17 cellular contexts compared by ENCODE assay signal in the genomic region with DNA sequence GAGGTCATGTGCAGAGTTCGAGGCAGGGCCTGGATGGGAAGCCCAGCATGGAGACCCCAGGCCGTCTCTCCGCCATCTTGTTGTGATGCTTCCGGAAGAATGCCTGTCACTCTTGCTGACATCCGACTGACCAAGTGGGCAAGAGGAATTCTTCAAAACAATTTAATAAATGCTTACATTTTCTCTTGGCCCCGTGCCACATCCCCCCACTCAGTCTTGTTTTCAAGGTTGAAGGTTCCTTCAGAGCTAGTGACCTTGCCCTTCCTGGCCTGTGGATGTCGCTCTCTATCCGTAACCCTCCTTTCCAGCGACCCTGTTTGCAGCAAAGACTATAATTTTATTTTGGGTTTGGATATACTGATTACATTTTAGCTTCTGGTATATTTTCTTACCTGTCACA.
A peak's percentile ranks its signal among the peaks of the same experiment; 100 is the strongest.
DNase-seq lines count a peak whose midpoint lies in the region; ATAC-seq and TF ChIP-seq lines count a peak whose summit lies in the region.
"Had no signal": no experiment of that assay in that cellular context is flagged by ENCODE, and none has a peak within 500 bp of the region (broad histone marks: within the 10 kb centered on the region; RNA-seq: fewer than 3 reads in every experiment).

No MANE protein-coding gene starts in this region.

- H3F3A ChIP-seq in GM23248 (ENCODE audit: insufficient read depth): no peaks in the 10 kb centered on the region

- 65 to 68% methylated on average over 9 of the region's 9 CpGs for WGBS in GM23248 (ENCODE audit: low coverage in 1 of 2, low lambda C conversion rate in 2 of 2, missing lambda C conversion rate in 2 of 2), 2 experiments
- 89 to 93% (median 90%) methylated on average over 9 of the region's 9 CpGs for WGBS in stomach, 5 donors

- in situ Hi-C loops in GM23248 (cut with MboI): no loop called here

- no peak for TF ChIP-seq EP300 in stomach (IDR thresholded peaks at IDR 0.05)

- H3K9ac ChIP-seq in GM23248: no peak overlapping the region

- ATAC-seq in WTC11 (peak; percentile 79), HG02981 (IDR thresholded peaks at IDR 0.05; ENCODE audit: unreplicated experiment) (no peak)
- ATAC-seq: GM12878 had no signal

- H3K36me3 ChIP-seq in GM23248 (ENCODE audit: low read depth): no peaks in the 10 kb centered on the region
- no peaks in the 10 kb centered on the region for H3K36me3 ChIP-seq in stomach

- H3K9me2 ChIP-seq in GM23248 (ENCODE audit: insufficient read depth): no peaks in the 10 kb centered on the region

- H3K4me3 Mint-ChIP-seq in activated CD4-positive, alpha-beta T cell treated with anti-CD3 and anti-CD28 coated beads, Interleukin-2, amount 10 ng/mL, durations not matched to agents 24 days and 14 days: no peak overlapping the region
- H3K4me3 Mint-ChIP-seq in WTC11: no peak overlapping the region
- H3K4me3 Mint-ChIP-seq: CD14-positive monocyte; CD8-positive, alpha-beta memory T cell had no signal

- H3K4me3 ChIP-seq in GM23248: no peak overlapping the region
- no peak overlapping the region for H3K4me3 ChIP-seq in stomach
- H3K4me3 ChIP-seq: GM12878 had no signal

- H3K4me1 Mint-ChIP-seq in activated CD4-positive, alpha-beta T cell treated with anti-CD3 and anti-CD28 coated beads, Interleukin-2, amount 10 ng/mL, durations not matched to agents 24 days and 14 days: no peaks in the 10 kb centered on the region
- peaks cover 3% of the 10 kb centered on the region; the same call in 1 of the 2 replicates for H3K4me1 Mint-ChIP-seq in WTC11
- H3K4me1 Mint-ChIP-seq: CD8-positive, alpha-beta memory T cell had no signal

- no peak for TF ChIP-seq POLR2A in stomach (IDR thresholded peaks at IDR 0.05)

- peak; percentile 31 for DNase-seq in activated CD4-positive, alpha-beta T cell treated with anti-CD3 and anti-CD28 coated beads, Interleukin-2, amount 10 ng/mL, durations not matched to agents 24 days and 14 days
- no peak for DNase-seq in activated CD4-positive, alpha-beta T cell treated with anti-CD3 and anti-CD28 coated beads for 4 hours
- peak; percentile 11 for DNase-seq in WTC11 (ENCODE audit: low spot score)
- DNase-seq in left kidney (ENCODE audit: low read depth, low spot score): peak; percentile 44
- DNase-seq in GM23248: no peak
- DNase-seq in epidermal melanocyte (ENCODE audit: insufficient read length, low spot score): no peak
- no peak for DNase-seq in stomach
- DNase-seq: Caco-2; CD8-positive, alpha-beta memory T cell; DMS53; GF-D8; GOT3; KBM-7 had no signal

- H3K4me1 ChIP-seq in GM23248 (ENCODE audit: insufficient read depth) (no peaks in the 10 kb centered on the region), stomach (peaks cover 0 to 27% (median 5%) of the 10 kb centered on the region in 4 donors)
- H3K4me1 ChIP-seq: Caco-2 had no signal

- no peak overlapping the region for H3K4me2 ChIP-seq in GM23248 (ENCODE audit: unreplicated experiment)

- H3K27ac ChIP-seq in GM23248: no peak overlapping the region
- no peak overlapping the region for H3K27ac ChIP-seq in stomach
- H3K27ac ChIP-seq: 22Rv1 had no signal

- no peak for TF ChIP-seq CTCF in WTC11 (IDR thresholded peaks at IDR 0.05)
- TF ChIP-seq CTCF in stomach (IDR thresholded peaks at IDR 0.05): no peak

- POLR2A ChIA-PET in WTC11 (lab: Charles Lee): no interaction called here

- H3K79me2 ChIP-seq in GM23248 (ENCODE audit: insufficient read depth): no peaks in the 10 kb centered on the region

- H3K9me3 Mint-ChIP-seq in activated CD4-positive, alpha-beta T cell treated with anti-CD3 and anti-CD28 coated beads, Interleukin-2, amount 10 ng/mL, durations not matched to agents 24 days and 14 days: no peaks in the 10 kb centered on the region
- no peaks in the 10 kb centered on the region for H3K9me3 Mint-ChIP-seq in WTC11
- H3K9me3 Mint-ChIP-seq: CD8-positive, alpha-beta memory T cell had no signal

- H3K9me3 ChIP-seq in GM23248 (ENCODE audit: low read depth): no peaks in the 10 kb centered on the region
- no peaks in the 10 kb centered on the region for H3K9me3 ChIP-seq in stomach
- H3K9me3 ChIP-seq: Caco-2 had no signal

- no peaks in the 10 kb centered on the region for H4K20me1 ChIP-seq in GM23248 (ENCODE audit: insufficient read depth)

- H3K27me3 ChIP-seq in GM23248 (replicated peaks; ENCODE audit: insufficient read depth) (no peaks in the 10 kb centered on the region), stomach (no peaks in the 10 kb centered on the region)

- CTCF ChIA-PET in WTC11 (lab: Charles Lee): interaction anchor here (0.6 to 1.0 kb wide), 4 partner anchors 114 to 1239 kb away, joined by 3 read pairs; no protein-coding TSS in a partner anchor

- H3K36me3 Mint-ChIP-seq in activated CD4-positive, alpha-beta T cell treated with anti-CD3 and anti-CD28 coated beads, Interleukin-2, amount 10 ng/mL, durations not matched to agents 24 days and 14 days (ENCODE audit: low read depth): no peaks in the 10 kb centered on the region
- H3K36me3 Mint-ChIP-seq in WTC11: no peaks in the 10 kb centered on the region
- H3K36me3 Mint-ChIP-seq: CD14-positive monocyte; CD8-positive, alpha-beta memory T cell had no signal

- H2AFZ ChIP-seq in GM23248: no peak overlapping the region

- intact Hi-C loops in activated CD4-positive, alpha-beta T cell treated with anti-CD3 and anti-CD28 coated beads, Interleukin-2, amount 10 ng/mL, durations not matched to agents 24 days and 14 days (cut with micrococcal nuclease): no loop called here
- intact Hi-C loops in stomach (cut with DNase I; ENCODE audit: low total_unique reads): no loop called here

- no peaks in the 10 kb centered on the region for H3K27me3 Mint-ChIP-seq in activated CD4-positive, alpha-beta T cell treated with anti-CD3 and anti-CD28 coated beads, Interleukin-2, amount 10 ng/mL, durations not matched to agents 24 days and 14 days
- no peaks in the 10 kb centered on the region for H3K27me3 Mint-ChIP-seq in WTC11 (ENCODE audit: low read depth)
- H3K27me3 Mint-ChIP-seq: CD8-positive, alpha-beta memory T cell had no signal

- H3K27ac Mint-ChIP-seq in activated CD4-positive, alpha-beta T cell treated with anti-CD3 and anti-CD28 coated beads, Interleukin-2, amount 10 ng/mL, durations not matched to agents 24 days and 14 days: no peak overlapping the region
- H3K27ac Mint-ChIP-seq in WTC11: no peak overlapping the region
- H3K27ac Mint-ChIP-seq: CD14-positive monocyte had no signal

TF ChIP-seq in WTC11, 78 proteins besides CTCF, POLR2A, EP300 and RAD21:
- TF ChIP-seq GABPB1 (CRISPR knock-in tag; IDR thresholded peaks at IDR 0.05): no peak
- no peak for TF ChIP-seq FOXJ3 (CRISPR knock-in tag; IDR thresholded peaks at IDR 0.05; ENCODE audit: borderline replicate concordance)
- TF ChIP-seq, protein P1, sequence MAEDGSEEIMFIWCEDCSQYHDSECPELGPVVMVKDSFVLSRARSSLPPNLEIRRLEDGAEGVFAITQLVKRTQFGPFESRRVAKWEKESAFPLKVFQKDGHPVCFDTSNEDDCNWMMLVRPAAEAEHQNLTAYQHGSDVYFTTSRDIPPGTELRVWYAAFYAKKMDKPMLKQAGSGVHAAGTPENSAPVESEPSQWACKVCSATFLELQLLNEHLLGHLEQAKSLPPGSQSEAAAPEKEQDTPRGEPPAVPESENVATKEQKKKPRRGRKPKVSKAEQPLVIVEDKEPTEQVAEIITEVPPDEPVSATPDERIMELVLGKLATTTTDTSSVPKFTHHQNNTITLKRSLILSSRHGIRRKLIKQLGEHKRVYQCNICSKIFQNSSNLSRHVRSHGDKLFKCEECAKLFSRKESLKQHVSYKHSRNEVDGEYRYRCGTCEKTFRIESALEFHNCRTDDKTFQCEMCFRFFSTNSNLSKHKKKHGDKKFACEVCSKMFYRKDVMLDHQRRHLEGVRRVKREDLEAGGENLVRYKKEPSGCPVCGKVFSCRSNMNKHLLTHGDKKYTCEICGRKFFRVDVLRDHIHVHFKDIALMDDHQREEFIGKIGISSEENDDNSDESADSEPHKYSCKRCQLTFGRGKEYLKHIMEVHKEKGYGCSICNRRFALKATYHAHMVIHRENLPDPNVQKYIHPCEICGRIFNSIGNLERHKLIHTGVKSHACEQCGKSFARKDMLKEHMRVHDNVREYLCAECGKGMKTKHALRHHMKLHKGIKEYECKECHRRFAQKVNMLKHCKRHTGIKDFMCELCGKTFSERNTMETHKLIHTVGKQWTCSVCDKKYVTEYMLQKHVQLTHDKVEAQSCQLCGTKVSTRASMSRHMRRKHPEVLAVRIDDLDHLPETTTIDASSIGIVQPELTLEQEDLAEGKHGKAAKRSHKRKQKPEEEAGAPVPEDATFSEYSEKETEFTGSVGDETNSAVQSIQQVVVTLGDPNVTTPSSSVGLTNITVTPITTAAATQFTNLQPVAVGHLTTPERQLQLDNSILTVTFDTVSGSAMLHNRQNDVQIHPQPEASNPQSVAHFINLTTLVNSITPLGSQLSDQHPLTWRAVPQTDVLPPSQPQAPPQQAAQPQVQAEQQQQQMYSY (CRISPR knock-in tag; IDR thresholded peaks at IDR 0.05): no peak
- TF ChIP-seq, protein P2, sequence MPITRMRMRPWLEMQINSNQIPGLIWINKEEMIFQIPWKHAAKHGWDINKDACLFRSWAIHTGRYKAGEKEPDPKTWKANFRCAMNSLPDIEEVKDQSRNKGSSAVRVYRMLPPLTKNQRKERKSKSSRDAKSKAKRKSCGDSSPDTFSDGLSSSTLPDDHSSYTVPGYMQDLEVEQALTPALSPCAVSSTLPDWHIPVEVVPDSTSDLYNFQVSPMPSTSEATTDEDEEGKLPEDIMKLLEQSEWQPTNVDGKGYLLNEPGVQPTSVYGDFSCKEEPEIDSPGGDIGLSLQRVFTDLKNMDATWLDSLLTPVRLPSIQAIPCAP (CRISPR knock-in tag; IDR thresholded peaks at IDR 0.05): no peak
- no peak for TF ChIP-seq JUN (CRISPR knock-in tag; IDR thresholded peaks at IDR 0.05)
- TF ChIP-seq FOXK1 (CRISPR knock-in tag; IDR thresholded peaks at IDR 0.05): no peak
- no peak for TF ChIP-seq PRRX2 (CRISPR knock-in tag; IDR thresholded peaks at IDR 0.05)

Comparison
In these comparisons a context has a peak if more than half of its experiments do, and no peak if none do; other contexts are left out.
1. DNase-seq: peak in activated CD4-positive, alpha-beta T cell treated with anti-CD3 and anti-CD28 coated beads, Interleukin-2, amount 10 ng/mL, durations not matched to agents 24 days and 14 days (single experiment), WTC11 (single experiment) and left kidney (single experiment); none in activated CD4-positive, alpha-beta T cell treated with anti-CD3 and anti-CD28 coated beads for 4 hours (0 of 2), GM23248 (single experiment), epidermal melanocyte (single experiment) and stomach (single experiment).